8 cellular contexts compared by ENCODE assay signal in genomic region chr11:65857500-65858353, GRCh38. TPM values are rescaled to one million over a fixed set of nuclear protein-coding genes. Genes with fewer than 3 reads are reported as not detected.
DNase-seq lines count a peak whose midpoint lies in the region; ATAC-seq and TF ChIP-seq lines count a peak whose summit lies in the region.

TSS of gene CFL1 (minus strand) at chr11:65858180. CDS start at chr11:65858099, 81 bp downstream.

- no peaks in the 10 kb centered on the region for H3K9me3 ChIP-seq in PC-3 (ENCODE audit: low read length)

- TF ChIP-seq CTCF in PC-3 (conservative IDR thresholded peaks at IDR 0.05; ENCODE audit: low read depth, low read length) (no peak), epithelial cell of esophagus (IDR thresholded peaks at IDR 0.05; ENCODE audit: insufficient read depth, low read depth, low read length, missing control alignments) (no peak)

- peak within 1 kb of the TSS; percentile 98 for H3K4me2 ChIP-seq in PC-3 (ENCODE audit: low read length)

- BruUV-seq in PC-3 (replicated peaks; lab: Mats Ljungman, UMichigan) = no TSS peak

- peaks cover 41% of the 10 kb centered on the region for H3K36me3 ChIP-seq in PC-3 (ENCODE audit: low read depth, low read length)

- H2AFZ ChIP-seq in PC-3 (ENCODE audit: low read length) = peak within 1 kb of the TSS; percentile 93

- peak within 1 kb of the TSS; percentile 74 for H3K27ac ChIP-seq in PC-3 (ENCODE audit: low read length)

- H4K20me1 ChIP-seq in PC-3 (ENCODE audit: low read length) = peaks cover 48% of the 10 kb centered on the region

- peak; percentile 2 for ATAC-seq in GM21447 (IDR thresholded peaks at IDR 0.05; ENCODE audit: unreplicated experiment)
- ATAC-seq in PC-3 = no peak

- H3K27me3 ChIP-seq in PC-3 (ENCODE audit: low read length) = no peaks in the 10 kb centered on the region

- peak within 1 kb of the TSS; percentile 90 for H3K9ac ChIP-seq in PC-3 (ENCODE audit: low read length)

- CTCF ChIA-PET in PC-3 (lab: Charles Lee) = interaction anchor here (0.5 to 2.6 kb wide), 3 partner anchors 31 to 143 kb away, joined by 3 to 26 read pairs (median 6); partner anchors contain the start of gene FIBP

- peaks cover 42% of the 10 kb centered on the region for H3K4me1 ChIP-seq in PC-3 (ENCODE audit: insufficient read depth, low read length)

- H3F3A ChIP-seq in PC-3 (ENCODE audit: low read length, unreplicated experiment) = peaks cover 11% of the 10 kb centered on the region

- H3K4me3 ChIP-seq in PC-3 (ENCODE audit: low read length) (peak within 1 kb of the TSS; percentile 79), epithelial cell of esophagus (ENCODE audit: low read length) (peak within 1 kb of the TSS; percentile 92)

- peak; percentile 96 for DNase-seq in Caki2 (ENCODE audit: low read depth)
- peak; percentile 82 for DNase-seq in HuH-7 (ENCODE audit: low spot score)
- peak; percentile 99 for DNase-seq in PC-3
- DNase-seq in activated T-cell treated with anti-CD3 and anti-CD28 coated beads for 4 hours = peak; percentile 89
- DNase-seq in epithelial cell of esophagus (ENCODE audit: low read depth) = peak; percentile 99
- DNase-seq in mucosa of gallbladder (ENCODE audit: low spot score) = peak; percentile 99
- peak; percentile 95 for DNase-seq in stimulated activated CD8-positive, alpha-beta memory T cell treated with anti-CD3 and anti-CD28 coated beads, Interleukin-4, amount 100 ng/mL, for 24 hours (ENCODE audit: low read depth)

- no peaks in the 10 kb centered on the region for H3K9me2 ChIP-seq in PC-3 (replicated peaks; ENCODE audit: low read length)

- H3K79me2 ChIP-seq in PC-3 (ENCODE audit: low read length) = peaks cover 64% of the 10 kb centered on the region

- POLR2A ChIA-PET in PC-3 (lab: Charles Lee; ENCODE audit: unreplicated experiment) = interaction anchor here (0.5 to 1.4 kb wide), 9 partner anchors 8 to 1518 kb away, joined by 3 to 6 read pairs (median 4); partner anchors contain the start of genes CCDC85B, CCDC88B and RELA

- intact Hi-C loops in PC-3 (cut with micrococcal nuclease) = loop anchor here (2.0 kb wide), 1 partner anchor 31 kb away; the partner anchor contains the start of gene FIBP

- in situ Hi-C loops in Caki2 (cut with HindIII; ENCODE audit: low pct_unique_long_range_greater_than_20kb, low sequenced_read_pairs) = no loop called here

RNA-seq across cellular contexts. Expression of gene CFL1, which starts in this region (rescaled TPM):
- 1,200 and 1,265 TPM in 2 replicates for total RNA-seq in Caki2 (2014; rRNA removed; shearing (Covaris generic); ENCODE audit: low replicate concordance)
- total RNA-seq in PC-3 (2014; rRNA removed) (2,710 and 3,139 TPM in 2 replicates), mucosa of gallbladder (692 TPM)
